9 cellular contexts compared by ENCODE assay signal in genomic region chr3:9168230-9168629, GRCh38.
DNase-seq lines count a peak whose midpoint lies in the region; ATAC-seq and TF ChIP-seq lines count a peak whose summit lies in the region.
"Had no signal": no experiment of that assay in that cellular context is flagged by ENCODE, and none has a peak within 500 bp of the region (broad histone marks: within the 10 kb centered on the region; RNA-seq: fewer than 3 reads in every experiment).

No MANE protein-coding gene starts in this region.

- H3K4me3 Mint-ChIP-seq in activated CD4-positive, alpha-beta memory T cell treated with anti-CD3 and anti-CD28 coated beads for 36 hours: no peak overlapping the region

- no peaks in the 10 kb centered on the region for H3K27me3 Mint-ChIP-seq in activated CD4-positive, alpha-beta memory T cell treated with anti-CD3 and anti-CD28 coated beads for 36 hours
- H3K27me3 Mint-ChIP-seq: IgD-negative memory B cell had no signal

- no peaks in the 10 kb centered on the region for H3K9me3 Mint-ChIP-seq in activated CD4-positive, alpha-beta memory T cell treated with anti-CD3 and anti-CD28 coated beads for 36 hours

- intact Hi-C loops in activated CD4-positive, alpha-beta memory T cell treated with anti-CD3 and anti-CD28 coated beads for 36 hours (cut with micrococcal nuclease): loop anchor here (1.0 to 2.0 kb wide), 3 partner anchors 43 to 135 kb away; partner anchors contain the start of gene SRGAP3
- intact Hi-C loops in uterus (cut with DNase I; ENCODE audit: low total_unique reads): no loop called here

- H3K36me3 Mint-ChIP-seq in activated CD4-positive, alpha-beta memory T cell treated with anti-CD3 and anti-CD28 coated beads for 36 hours: no peaks in the 10 kb centered on the region

- H3K27ac Mint-ChIP-seq in activated CD4-positive, alpha-beta memory T cell treated with anti-CD3 and anti-CD28 coated beads for 36 hours: no peak overlapping the region

- ATAC-seq in GM19324 (IDR thresholded peaks at IDR 0.05; ENCODE audit: low FRiP score, unreplicated experiment) (peak; percentile 96), HG02981 (IDR thresholded peaks at IDR 0.05; ENCODE audit: unreplicated experiment) (peak; percentile 98)

- no peaks in the 10 kb centered on the region for H3K9me3 ChIP-seq in uterus

- peak; percentile 82 for DNase-seq in activated CD4-positive, alpha-beta memory T cell treated with anti-CD3 and anti-CD28 coated beads for 36 hours
- peak; percentile 13 for DNase-seq in retinal pigment epithelial cell (ENCODE audit: low read depth)
- no peak for DNase-seq in AG08396 (ENCODE audit: low spot score)
- DNase-seq in cerebellum (ENCODE audit: low spot score): no peak
- DNase-seq in uterus: no peak
- DNase-seq in HCEC 1CT: no peak

- H3K27ac ChIP-seq in uterus: no peak overlapping the region

- H3K4me1 ChIP-seq in uterus: no peaks in the 10 kb centered on the region

- no peak for TF ChIP-seq CTCF in retinal pigment epithelial cell (conservative IDR thresholded peaks at IDR 0.05; ENCODE audit: low read depth, low read length)
- no peak for TF ChIP-seq CTCF in uterus (IDR thresholded peaks at IDR 0.05)

- TF ChIP-seq POLR2A in uterus (IDR thresholded peaks at IDR 0.05): no peak

- H3K4me3 ChIP-seq in retinal pigment epithelial cell (ENCODE audit: low read length): no peak overlapping the region
- no peak overlapping the region for H3K4me3 ChIP-seq in uterus

- no peaks in the 10 kb centered on the region for H3K27me3 ChIP-seq in uterus

- POLR2A ChIA-PET in activated CD4-positive, alpha-beta memory T cell treated with anti-CD3 and anti-CD28 coated beads for 36 hours (lab: Charles Lee): interaction anchor here (1.0 kb wide), 1 partner anchor 195 kb away, joined by 4 read pairs; the partner anchor contains the start of gene THUMPD3

- H3K4me1 Mint-ChIP-seq in activated CD4-positive, alpha-beta memory T cell treated with anti-CD3 and anti-CD28 coated beads for 36 hours (ENCODE audit: low read depth): no peaks in the 10 kb centered on the region

- CTCF ChIA-PET in activated CD4-positive, alpha-beta memory T cell treated with anti-CD3 and anti-CD28 coated beads for 36 hours (lab: Charles Lee): interaction anchor here (1.0 kb wide), 1 partner anchor 134 kb away, joined by 5 read pairs; no protein-coding TSS in a partner anchor

- H3K36me3 ChIP-seq in uterus: no peaks in the 10 kb centered on the region

Comparison
In these comparisons a context has a peak if more than half of its experiments do, and no peak if none do; other contexts are left out.
1. DNase-seq: peak in activated CD4-positive, alpha-beta memory T cell treated with anti-CD3 and anti-CD28 coated beads for 36 hours (single experiment) and retinal pigment epithelial cell (single experiment); none in AG08396 (single experiment), cerebellum (single experiment), uterus (0 of 2) and HCEC 1CT (single experiment).